1 cellular context compared by ENCODE assay signal in the genomic region with DNA sequence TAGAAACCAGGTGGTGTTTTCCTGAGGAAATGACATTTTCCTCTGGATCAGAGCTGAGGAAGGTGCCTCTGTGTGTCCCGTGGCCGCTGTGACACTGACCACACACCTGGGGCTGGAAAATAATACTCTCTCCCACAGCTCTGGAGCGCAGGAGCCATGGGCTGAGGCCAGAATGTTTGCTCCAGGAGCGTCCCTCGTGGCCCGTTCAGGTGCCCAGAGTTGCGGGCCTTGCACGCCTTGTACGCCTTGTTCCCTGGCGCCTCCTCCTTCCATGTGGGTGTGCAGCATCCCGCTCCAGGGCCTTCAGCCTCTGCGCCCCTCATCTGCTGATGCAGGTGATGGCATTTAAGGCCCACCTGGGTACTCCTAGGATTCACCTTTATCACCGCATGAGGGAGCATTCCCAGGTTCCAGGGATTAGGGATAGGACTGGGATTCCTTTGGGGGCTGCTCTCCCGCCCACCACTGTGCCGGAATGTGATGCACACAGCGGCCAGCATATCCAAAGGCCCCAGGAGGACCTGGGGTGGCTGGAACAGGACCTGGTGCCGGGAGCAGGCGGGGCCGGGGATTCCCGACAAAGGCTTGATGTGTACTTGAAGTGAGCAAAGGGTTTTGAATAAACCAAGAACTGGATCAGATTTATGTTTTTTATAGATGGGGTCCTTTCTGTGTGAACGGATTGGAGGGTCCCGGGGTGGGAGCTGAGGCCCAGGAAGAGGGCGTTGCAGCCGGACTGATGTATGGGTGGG.
TF ChIP-seq lines count a peak whose summit lies in the region.

No MANE protein-coding gene starts in this region.

TF ChIP-seq in IMR-90, 13 proteins besides CTCF, POLR2A, EP300 and RAD21 (continued from another document):
- TF ChIP-seq MAZ (IDR thresholded peaks at IDR 0.05; ENCODE audit: borderline replicate concordance, low read depth, low read length) (no peak), NFE2L2 (IDR thresholded peaks at IDR 0.05; ENCODE audit: low read depth, low read length) (no peak), MAFK (IDR thresholded peaks at IDR 0.05; ENCODE audit: low read depth, low read length) (no peak), SMC3 (IDR thresholded peaks at IDR 0.05; ENCODE audit: low read depth, low read length) (no peak), CEBPB (IDR thresholded peaks at IDR 0.05; ENCODE audit: low read depth, low read length) (no peak), CHD1 (IDR thresholded peaks at IDR 0.05; ENCODE audit: low read depth, low read length) (no peak), MXI1 (IDR thresholded peaks at IDR 0.05; ENCODE audit: borderline replicate concordance, low read depth, low read length) (no peak), USF2 (IDR thresholded peaks at IDR 0.05; ENCODE audit: low read depth, low read length) (no peak), RFX5 (IDR thresholded peaks at IDR 0.05; ENCODE audit: low read depth, low read length) (no peak), RCOR1 (IDR thresholded peaks at IDR 0.05; ENCODE audit: insufficient replicate concordance, low read length) (no peak), FOS (IDR thresholded peaks at IDR 0.05; ENCODE audit: low read depth, low read length) (no peak)
- TF ChIP-seq, protein P1, sequence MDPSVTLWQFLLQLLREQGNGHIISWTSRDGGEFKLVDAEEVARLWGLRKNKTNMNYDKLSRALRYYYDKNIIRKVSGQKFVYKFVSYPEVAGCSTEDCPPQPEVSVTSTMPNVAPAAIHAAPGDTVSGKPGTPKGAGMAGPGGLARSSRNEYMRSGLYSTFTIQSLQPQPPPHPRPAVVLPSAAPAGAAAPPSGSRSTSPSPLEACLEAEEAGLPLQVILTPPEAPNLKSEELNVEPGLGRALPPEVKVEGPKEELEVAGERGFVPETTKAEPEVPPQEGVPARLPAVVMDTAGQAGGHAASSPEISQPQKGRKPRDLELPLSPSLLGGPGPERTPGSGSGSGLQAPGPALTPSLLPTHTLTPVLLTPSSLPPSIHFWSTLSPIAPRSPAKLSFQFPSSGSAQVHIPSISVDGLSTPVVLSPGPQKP (IDR thresholded peaks at IDR 0.05; ENCODE audit: borderline replicate concordance, low read depth, low read length): no peak
TF ChIP-seq in IMR-90: peak in this region for 0.
